9 cellular contexts compared by ENCODE assay signal in genomic region chr21:42997053-42997452, GRCh38. TPM values are rescaled to one million over a fixed set of nuclear protein-coding genes. Genes with fewer than 3 reads are reported as not detected.
DNase-seq lines count a peak whose midpoint lies in the region; ATAC-seq and TF ChIP-seq lines count a peak whose summit lies in the region.
"Had no signal": no experiment of that assay in that cellular context is flagged by ENCODE, and none has a peak within 500 bp of the region (broad histone marks: within the 10 kb centered on the region; RNA-seq: fewer than 3 reads in every experiment).

No MANE protein-coding gene starts in this region.

- TF ChIP-seq EP300 in esophagus muscularis mucosa (IDR thresholded peaks at IDR 0.05), result no peak

- TF ChIP-seq CTCF in esophagus muscularis mucosa (IDR thresholded peaks at IDR 0.05) (no peak), omental fat pad (IDR thresholded peaks at IDR 0.05) (no peak), endothelial cell (IDR thresholded peaks at IDR 0.05; ENCODE audit: unreplicated experiment) (no peak)

- no peaks in the 10 kb centered on the region for H4K20me1 ChIP-seq in Karpas-422 (ENCODE audit: insufficient read depth, low read depth, low read length)

- 78% methylated on average over 8 of the region's 8 CpGs for WGBS in esophagus muscularis mucosa

- H3K4me1 Mint-ChIP-seq in endothelial cell (ENCODE audit: unreplicated experiment), result peaks cover 12% of the 10 kb centered on the region

- no peak overlapping the region for H3K27ac Mint-ChIP-seq in endothelial cell (ENCODE audit: unreplicated experiment)

- no peak overlapping the region for H3K4me3 Mint-ChIP-seq in endothelial cell (ENCODE audit: unreplicated experiment)

- H3K36me3 Mint-ChIP-seq in endothelial cell (ENCODE audit: low read depth, unreplicated experiment), result peaks cover 24% of the 10 kb centered on the region

- H3K4me3 ChIP-seq in Karpas-422 (ENCODE audit: low read length), result no peak overlapping the region
- no peak overlapping the region for H3K4me3 ChIP-seq in esophagus muscularis mucosa

- no peaks in the 10 kb centered on the region for H3K9me2 ChIP-seq in Karpas-422 (replicated peaks; ENCODE audit: insufficient read depth, low read length)

- H3K27ac ChIP-seq in Karpas-422 (ENCODE audit: low read length) (no peak overlapping the region), esophagus muscularis mucosa (replicated peaks in 1 of 4) (peak overlapping the region; percentile 31 to 66 (median 52))

- H3K79me2 ChIP-seq in Karpas-422 (ENCODE audit: low read length), result no peaks in the 10 kb centered on the region

- H3K9me3 ChIP-seq in Karpas-422 (ENCODE audit: low read length) (no peaks in the 10 kb centered on the region), esophagus muscularis mucosa (no peaks in the 10 kb centered on the region)

- intact Hi-C loops in esophagus muscularis mucosa (cut with DNase I), result loop anchor here (10.0 kb wide), 1 partner anchor 52 kb away; no protein-coding TSS in a partner anchor

- peak; percentile 75 for ATAC-seq in omental fat pad (ENCODE audit: low FRiP score)

- DNase-seq in AG08396 (ENCODE audit: low spot score), result peak; percentile 82
- peak; percentile 7 for DNase-seq in Karpas-422
- DNase-seq in esophagus muscularis mucosa (ENCODE audit: extremely low spot score), result no peak
- no peak for DNase-seq in omental fat pad (ENCODE audit: low spot score)
- DNase-seq in cerebellar cortex (ENCODE audit: low spot score), result no peak
- DNase-seq in endothelial cell (ENCODE audit: low spot score), result no peak
- no peak for DNase-seq in SIG-M5 (lab: John Stamatoyannopoulos, UW)
- no peak for DNase-seq in NCI-H526 treated with DMSO at 0.1 percent for 48 hours (lab: John Stamatoyannopoulos, UW)
- DNase-seq: NCI-H2171 treated with DMSO at 0.1 percent for 48 hours had no signal

- H3K36me3 ChIP-seq in Karpas-422 (ENCODE audit: insufficient read depth, low read length) (no peaks in the 10 kb centered on the region), esophagus muscularis mucosa (no peaks in the 10 kb centered on the region)

- H2AFZ ChIP-seq in Karpas-422 (ENCODE audit: low read length), result no peak overlapping the region

- H3K27me3 Mint-ChIP-seq in endothelial cell (ENCODE audit: unreplicated experiment), result peaks cover 7% of the 10 kb centered on the region

- no peak overlapping the region for H3K4me2 ChIP-seq in Karpas-422 (ENCODE audit: low read depth, low read length, poor library complexity, severe bottlenecking)

- no peak overlapping the region for H3K9ac ChIP-seq in Karpas-422 (ENCODE audit: low read length)

- H3K4me1 ChIP-seq in Karpas-422 (ENCODE audit: low read length) (peaks cover 2% of the 10 kb centered on the region; the same call in 1 of the 2 replicates), esophagus muscularis mucosa (peaks cover 8 to 42% (median 39%) of the 10 kb centered on the region in 4 donors)

- no peaks in the 10 kb centered on the region for H3K27me3 ChIP-seq in Karpas-422 (ENCODE audit: low read length)
- no peaks in the 10 kb centered on the region for H3K27me3 ChIP-seq in esophagus muscularis mucosa

- H3K9me3 Mint-ChIP-seq in endothelial cell (ENCODE audit: unreplicated experiment), result peaks cover 16% of the 10 kb centered on the region

- no peak for TF ChIP-seq POLR2A in esophagus muscularis mucosa (IDR thresholded peaks at IDR 0.05; ENCODE audit: low read depth)

RNA-seq across cellular contexts. Expression of gene PKNOX1, which starts 22.7 kb away (rescaled TPM):
- total RNA-seq in Karpas-422 (2014; rRNA removed; shearing (Covaris generic); ENCODE audit: low replicate concordance), result 19.7 and 28.1 TPM in 2 replicates
- total RNA-seq in esophagus muscularis mucosa, result 10 to 100 TPM; 10.3 to 18.7 (median 14.3) TPM
- 10 to 100 TPM in 3 of 4 donors, 1 to 10 TPM in 1; 9.2 to 27.7 (median 18.6) TPM for total RNA-seq in omental fat pad
- total RNA-seq in endothelial cell (ENCODE audit: unreplicated experiment), result 8.2 TPM

Comparison
In these comparisons a context has a peak if more than half of its experiments do, and no peak if none do; other contexts are left out.
1. DNase-seq: peak in AG08396 (single experiment) and Karpas-422 (single experiment); none in esophagus muscularis mucosa (single experiment), omental fat pad (single experiment), cerebellar cortex (single experiment), endothelial cell (single experiment), SIG-M5 (single experiment) and NCI-H526 treated with DMSO at 0.1 percent for 48 hours (single experiment).